30 cellular contexts compared by ENCODE assay signal in the genomic region with DNA sequence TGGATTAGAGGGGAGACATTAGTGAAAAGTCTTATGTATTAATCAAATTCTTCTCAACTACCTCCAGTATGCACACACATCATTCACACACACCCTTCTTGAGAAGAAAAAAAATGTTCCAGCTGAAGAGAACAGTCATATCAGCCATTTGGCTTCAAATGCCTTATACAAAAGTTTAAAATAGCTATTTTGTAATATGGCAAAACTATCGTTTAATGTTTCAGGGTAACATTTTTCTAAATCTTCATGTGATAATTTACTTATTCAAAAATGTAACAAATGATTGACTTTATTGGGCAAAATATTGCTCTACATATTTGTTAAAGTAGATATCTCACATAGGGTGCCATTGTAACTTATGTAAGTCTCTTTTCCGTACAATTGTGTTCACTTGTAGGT. TPM values are rescaled to one million over a fixed set of nuclear protein-coding genes. Genes with fewer than 3 reads are reported as not detected.
DNase-seq lines count a peak whose midpoint lies in the region; ATAC-seq and TF ChIP-seq lines count a peak whose summit lies in the region.
"Had no signal": no experiment of that assay in that cellular context is flagged by ENCODE, and none has a peak within 500 bp of the region (broad histone marks: within the 10 kb centered on the region; RNA-seq: fewer than 3 reads in every experiment).

No MANE protein-coding gene starts in this region.

- whole genome bisulfite sequencing in HUES64 = 64% methylated on average over 1 of the region's 2 CpGs

- CTCF ChIA-PET in CD4-positive, alpha-beta T cell (lab: Charles Lee) = no interaction called here
- CTCF ChIA-PET in CD4-positive, alpha-beta memory T cell (lab: Charles Lee; ENCODE audit: partially characterized antibody) = no interaction called here

- H3K9me3 Mint-ChIP-seq in CD4-positive, alpha-beta T cell = peaks cover 9% of the 10 kb centered on the region
- peaks cover 0 to 40% (median 25%) of the 10 kb centered on the region in 8 donors for H3K9me3 Mint-ChIP-seq in CD4-positive, alpha-beta memory T cell

- H3K27me3 ChIP-seq in CD4-positive, alpha-beta T cell (ENCODE audit: control insufficient read depth, insufficient read depth, low read length) = peaks cover 98% of the 10 kb centered on the region
- peaks cover 84% of the 10 kb centered on the region for H3K27me3 ChIP-seq in HUES64 (ENCODE audit: insufficient read depth, low read length)
- peaks cover 25% of the 10 kb centered on the region for H3K27me3 ChIP-seq in layer of hippocampus (ENCODE audit: control insufficient read depth, insufficient read depth, low read length)
- peaks cover 89% of the 10 kb centered on the region for H3K27me3 ChIP-seq in CD4-positive, alpha-beta memory T cell (ENCODE audit: insufficient read depth, low read length)

- H3K4me3 ChIP-seq in HUES64 (ENCODE audit: low read length) (peak overlapping the region; percentile 54), astrocyte of the spinal cord (ENCODE audit: low read depth, low read length) (no peak overlapping the region)
- no peak overlapping the region for H3K4me3 ChIP-seq in CD4-positive, alpha-beta memory T cell (ENCODE audit: low read length in 2 of 2)
- H3K4me3 ChIP-seq: BLaER1 treated with 17β-estradiol and CSF1 and Interleukin-3, amounts not matched to agents 10 nM and 100 nM; gastroesophageal sphincter; left lung; PC-9; suprapubic skin had no signal

- H3K9ac ChIP-seq in HUES64 (ENCODE audit: low read depth, low read length) = no peak overlapping the region
- H3K9ac ChIP-seq: BLaER1 treated with 17β-estradiol and CSF1 and Interleukin-3, amounts not matched to agents 10 nM and 100 nM had no signal

- H3K36me3 Mint-ChIP-seq in CD4-positive, alpha-beta T cell (ENCODE audit: low read depth) = no peaks in the 10 kb centered on the region
- no peaks in the 10 kb centered on the region for H3K36me3 Mint-ChIP-seq in CD4-positive, alpha-beta memory T cell

- H3K4me1 ChIP-seq in HUES64 (ENCODE audit: insufficient read depth, low read length) = peaks cover 58% of the 10 kb centered on the region
- peaks cover 12% of the 10 kb centered on the region for H3K4me1 ChIP-seq in CD4-positive, alpha-beta memory T cell (ENCODE audit: insufficient read depth, low read length)
- H3K4me1 ChIP-seq: BLaER1 treated with 17β-estradiol and CSF1 and Interleukin-3, amounts not matched to agents 10 nM and 100 nM; Caco-2 had no signal

- POLR2A ChIA-PET in CD4-positive, alpha-beta T cell (lab: Charles Lee) = interaction anchor here (0.9 to 1.3 kb wide), 2 partner anchors 14 to 25 kb away, joined by 4 read pairs; a partner anchor contains a TSS
- POLR2A ChIA-PET in CD4-positive, alpha-beta memory T cell (lab: Charles Lee; ENCODE audit: partially characterized antibody) = interaction anchor here (2.1 to 2.9 kb wide), 2 partner anchors 11 to 25 kb away, joined by 9 read pairs; no protein-coding TSS in a partner anchor

- ATAC-seq in CD4-positive, alpha-beta T cell (ENCODE audit: poor library complexity) = no peak
- no peak for ATAC-seq in GM18519 (IDR thresholded peaks at IDR 0.05; ENCODE audit: low FRiP score, unreplicated experiment)
- ATAC-seq: activated naive CD4-positive, alpha-beta T cell treated with anti-CD3 and anti-CD28 coated beads, Interleukin-2, amount 50 U/mL, for 72 hours; activated T-helper 17 cell treated with anti-CD3 and anti-CD28 coated beads, Interleukin-2, amount 50 U/mL, for 72 hours; gastroesophageal sphincter; left lung had no signal

- H3K4me1 Mint-ChIP-seq in CD4-positive, alpha-beta T cell (ENCODE audit: low read depth) = peaks cover 18% of the 10 kb centered on the region
- peaks cover 3 to 12% (median 6%) of the 10 kb centered on the region in 4 donors for H3K4me1 Mint-ChIP-seq in CD4-positive, alpha-beta memory T cell

- H3K4me3 Mint-ChIP-seq in CD4-positive, alpha-beta T cell = no peak overlapping the region
- H3K4me3 Mint-ChIP-seq in CD4-positive, alpha-beta memory T cell = no peak overlapping the region
- H3K4me3 Mint-ChIP-seq: activated T-helper 17 cell treated with anti-CD3 and anti-CD28 coated beads, Interleukin-2, amount 50 U/mL, for 72 hours had no signal

- no peak for DNase-seq in CD4-positive, alpha-beta T cell
- peak; percentile 71 for DNase-seq in astrocyte of the spinal cord (ENCODE audit: low read depth, low spot score)
- no peak for DNase-seq in SK-N-DZ (ENCODE audit: low spot score)
- DNase-seq in UCSD-AML1 (lab: John Stamatoyannopoulos, UW; ENCODE audit: unreplicated experiment) = no peak
- no peak for DNase-seq in CD4-positive, alpha-beta memory T cell
- DNase-seq: activated CD4-positive, alpha-beta T cell treated with anti-CD3 and anti-CD28 coated beads, Interleukin-2, amount 50 U/mL, for 4 hours; activated CD4-positive, CD25-positive, alpha-beta regulatory T cell; Caco-2; hippocampal formation; left lung; NCI-H1105; NCI-H2029 treated with DMSO at 0.1 percent for 48 hours; nucleus accumbens; PC-9; Right ventricle myocardium superior; stimulated activated naive CD4-positive, alpha-beta T cell; SW 1271 had no signal

- TF ChIP-seq CTCF in CD4-positive, alpha-beta T cell (IDR thresholded peaks at IDR 0.05) = no peak
- no peak for TF ChIP-seq CTCF in astrocyte of the spinal cord (IDR thresholded peaks at IDR 0.05; ENCODE audit: low read depth, low read length)

- H3K27ac Mint-ChIP-seq in CD4-positive, alpha-beta T cell = peak overlapping the region; percentile 20
- H3K27ac Mint-ChIP-seq in CD4-positive, alpha-beta memory T cell = peak overlapping the region in 3 of 7 donors; percentile 2 to 80 (median 29)
- H3K27ac Mint-ChIP-seq: activated naive CD4-positive, alpha-beta T cell treated with anti-CD3 and anti-CD28 coated beads, Interleukin-2, amount 50 U/mL, for 72 hours; activated T-helper 17 cell treated with anti-CD3 and anti-CD28 coated beads, Interleukin-2, amount 50 U/mL, for 72 hours had no signal

- intact Hi-C loops in CD4-positive, alpha-beta T cell (cut with DNase I, micrococcal nuclease) = loop anchor here (5.0 to 10.0 kb wide), 2 partner anchors 38 to 500 kb away; no protein-coding TSS in a partner anchor
- intact Hi-C loops in CD4-positive, alpha-beta memory T cell (cut with micrococcal nuclease) = loop anchor here (5.0 kb wide), 1 partner anchor 33 kb away; no protein-coding TSS in a partner anchor

- H3K27ac ChIP-seq in CD4-positive, alpha-beta T cell (ENCODE audit: low read depth, low read length) = no peak overlapping the region
- no peak overlapping the region for H3K27ac ChIP-seq in HUES64 (ENCODE audit: low read depth, low read length)
- H3K27ac ChIP-seq in layer of hippocampus (ENCODE audit: low read depth, low read length) = peak overlapping the region; percentile 43
- H3K27ac ChIP-seq in CD4-positive, alpha-beta memory T cell (ENCODE audit: low read depth, low read length) = no peak overlapping the region
- H3K27ac ChIP-seq: BLaER1 treated with 17β-estradiol and CSF1 and Interleukin-3, amounts not matched to agents 10 nM and 100 nM; gastroesophageal sphincter; left lung; PC-9; suprapubic skin had no signal

- no peaks in the 10 kb centered on the region for H3K36me3 ChIP-seq in HUES64 (ENCODE audit: insufficient read depth, low read length)
- H3K36me3 ChIP-seq in CD4-positive, alpha-beta memory T cell (ENCODE audit: insufficient read depth, low read length) = no peaks in the 10 kb centered on the region
- H3K36me3 ChIP-seq: BLaER1 treated with 17β-estradiol and CSF1 and Interleukin-3, amounts not matched to agents 10 nM and 100 nM; gastroesophageal sphincter; left lung; suprapubic skin had no signal

- in situ Hi-C loops in astrocyte of the spinal cord (cut with HindIII; ENCODE audit: low sequenced_read_pairs) = no loop called here

- H3K27me3 Mint-ChIP-seq in CD4-positive, alpha-beta T cell = peaks cover 90% of the 10 kb centered on the region
- peaks cover 65 to 73% of the 10 kb centered on the region in 2 donors for H3K27me3 Mint-ChIP-seq in CD4-positive, alpha-beta memory T cell

- peaks cover 27% of the 10 kb centered on the region for H3K9me3 ChIP-seq in CD4-positive, alpha-beta T cell (ENCODE audit: control insufficient read depth, low read length)
- no peaks in the 10 kb centered on the region for H3K9me3 ChIP-seq in HUES64 (ENCODE audit: insufficient read depth, low read depth, low read length)
- H3K9me3 ChIP-seq in CD4-positive, alpha-beta memory T cell (ENCODE audit: control insufficient read depth in 1 of 2, low read length in 2 of 2) = no peaks in the 10 kb centered on the region
- H3K9me3 ChIP-seq: left lung, suprapubic skin had no signal

RNA-seq across cellular contexts. Expression of a gene that starts 13.5 kb away (rescaled TPM):
- total RNA-seq in CD4-positive, alpha-beta T cell = not detected
- polyA plus RNA-seq in HUES64 (2013, experiment 1 of 2) = 113 TPM
- polyA plus RNA-seq in HUES64 (2013, experiment 2 of 2) = 125 TPM
- not detected in 2 replicates for polyA plus RNA-seq in SK-N-DZ (2014; cell fraction: cytosol; rRNA removed)
- polyA plus RNA-seq in SK-N-DZ (2014; cell fraction: nucleus; rRNA removed) = not detected in 2 replicates
- not detected for total RNA-seq in CD4-positive, alpha-beta memory T cell
- not detected for polyA plus RNA-seq in CD4-positive, alpha-beta memory T cell
- total RNA-seq: cardiac septum, dermis blood vessel endothelial cell, gastroesophageal sphincter, left lung, mesenteric fat pad, myocyte, Right ventricle myocardium superior, suprapubic skin, ureter had no signal

RNA-seq across cellular contexts. Expression of a gene that starts 23.5 kb away (rescaled TPM):
- not detected for total RNA-seq in CD4-positive, alpha-beta T cell
- 25.6 TPM for polyA plus RNA-seq in HUES64 (2013, experiment 1 of 2)
- polyA plus RNA-seq in HUES64 (2013, experiment 2 of 2) = 25.2 TPM
- 0.01 TPM in 1 of 2 replicates, not detected in the other for polyA plus RNA-seq in SK-N-DZ (2014; cell fraction: cytosol; rRNA removed)
- polyA plus RNA-seq in SK-N-DZ (2014; cell fraction: nucleus; rRNA removed) = not detected in 2 replicates
- not detected for total RNA-seq in CD4-positive, alpha-beta memory T cell
- polyA plus RNA-seq in CD4-positive, alpha-beta memory T cell = not detected
- total RNA-seq: activated naive CD4-positive, alpha-beta T cell treated with anti-CD3 and anti-CD28 coated beads, Interleukin-2, amount 50 U/mL, for 72 hours; gastroesophageal sphincter; left lung; mesenteric fat pad; myocyte; Right ventricle myocardium superior; suprapubic skin; ureter had no signal
